In genomic region chr3:33557279-33557678, GRCh38 we compare ENCODE assay signal across 1 cellular context.
TF ChIP-seq lines count a peak whose summit lies in the region.

No MANE protein-coding gene starts in this region.

TF ChIP-seq in GM23338, 12 proteins besides CTCF, POLR2A, EP300 and RAD21 (continued from another document):
- TF ChIP-seq ZNF462 (CRISPR knock-in tag; IDR thresholded peaks at IDR 0.05) (no peak), POLR2AphosphoS5 (IDR thresholded peaks at IDR 0.05; ENCODE audit: low read depth) (no peak), EZH2phosphoT487 (IDR thresholded peaks at IDR 0.05; ENCODE audit: unreplicated experiment) (no peak), EZH2 (IDR thresholded peaks at IDR 0.05; ENCODE audit: low read depth, unreplicated experiment) (no peak), REST (IDR thresholded peaks at IDR 0.05; ENCODE audit: unreplicated experiment) (no peak), ZNF114 (CRISPR knock-in tag; IDR thresholded peaks at IDR 0.05) (no peak), ETS1 (IDR thresholded peaks at IDR 0.05) (no peak)
